Comparison of ENCODE assay signal across 36 cellular contexts in genomic region chr6:10894958-10895357, GRCh38. TPM values are rescaled to one million over a fixed set of nuclear protein-coding genes. Genes with fewer than 3 reads are reported as not detected.
"Had no signal": no experiment of that assay in that cellular context is flagged by ENCODE, and none has a peak within 500 bp of the region (broad histone marks: within the 10 kb centered on the region; RNA-seq: fewer than 3 reads in every experiment).

No MANE protein-coding gene starts in this region.

- ATAC-seq: activated CD4-positive, alpha-beta T cell treated with anti-CD3 and anti-CD28 coated beads for 36 hours; activated CD4-positive, CD25-positive, alpha-beta regulatory T cell treated with anti-CD3 and anti-CD28 coated beads, Interleukin-2, amount 50 U/mL, for 24 hours; activated naive CD8-positive, alpha-beta T cell treated with anti-CD3 and anti-CD28 coated beads, Interleukin-2, amount 50 U/mL, for 24 hours; Right ventricle myocardium inferior; SK-N-SH treated with all-trans-retinoic acid at 6 μM for 48 hours; WTC11 had no signal

- H3K36me3 ChIP-seq: Peyer's patch had no signal

- H3K4me1 ChIP-seq: Peyer's patch had no signal

- H3K4me3 Mint-ChIP-seq: activated CD4-positive, alpha-beta memory T cell treated with anti-CD3 and anti-CD28 coated beads for 36 hours; activated CD4-positive, alpha-beta T cell treated with anti-CD3 and anti-CD28 coated beads for 36 hours; activated naive CD4-positive, alpha-beta T cell treated with anti-CD3 and anti-CD28 coated beads, Interleukin-2, amount 10 ng/mL, durations not matched to agents 7 days and 5 days; activated naive CD8-positive, alpha-beta T cell; activated naive CD8-positive, alpha-beta T cell treated with anti-CD3 and anti-CD28 coated beads, Interleukin-2, amount 50 U/mL, for 24 hours; brain; WTC11 had no signal

- H3K4me3 ChIP-seq: Peyer's patch had no signal

- H3K9me3 Mint-ChIP-seq: activated CD4-positive, alpha-beta memory T cell treated with anti-CD3 and anti-CD28 coated beads for 36 hours; activated naive CD4-positive, alpha-beta T cell treated with anti-CD3 and anti-CD28 coated beads, Interleukin-2, amount 10 ng/mL, durations not matched to agents 7 days and 5 days had no signal

- H3K27ac Mint-ChIP-seq: activated CD4-positive, alpha-beta memory T cell treated with anti-CD3 and anti-CD28 coated beads for 36 hours; activated CD4-positive, alpha-beta T cell treated with anti-CD3 and anti-CD28 coated beads for 36 hours; activated naive CD4-positive, alpha-beta T cell treated with anti-CD3 and anti-CD28 coated beads, Interleukin-2, amount 10 ng/mL, durations not matched to agents 7 days and 5 days; activated naive CD8-positive, alpha-beta T cell; activated naive CD8-positive, alpha-beta T cell treated with anti-CD3 and anti-CD28 coated beads, Interleukin-2, amount 50 U/mL, for 24 hours; brain; WTC11 had no signal

- DNase-seq: activated CD4-positive, alpha-beta memory T cell treated with anti-CD3 and anti-CD28 coated beads for 36 hours; activated CD4-positive, alpha-beta T cell treated with anti-CD3 and anti-CD28 coated beads for 36 hours; activated CD4-positive, alpha-beta T cell treated with anti-CD3 and anti-CD28 coated beads, Interleukin-2, amount 50 U/mL, for 1 hour; activated CD8-positive, alpha-beta memory T cell treated with anti-CD3 and anti-CD28 coated beads, Interleukin-2, amount 50 U/mL, for 4 hours; activated effector memory CD4-positive, alpha-beta T cell treated with Interleukin-2 at 50 U/mL for 16 hours; activated naive CD4-positive, alpha-beta T cell treated with anti-CD3 and anti-CD28 coated beads, Interleukin-2, amount 10 ng/mL, durations not matched to agents 7 days and 5 days; activated naive CD8-positive, alpha-beta T cell treated with anti-CD3 and anti-CD28 coated beads, Interleukin-2, amount 50 U/mL, for 24 hours; activated T-cell treated with anti-CD3 and anti-CD28 coated beads for 4 hours; activated T-cell treated with anti-CD3 and anti-CD28 coated beads, Interleukin-2, amount 50 U/mL, for 48 hours; anterior cingulate cortex; caudate nucleus; cerebellar nuclear complex; MM.1S; NCI-H1092; NCI-H1436 treated with DMSO at 0.1 percent for 48 hours; NCI-H1694 treated with DMSO at 0.1 percent for 48 hours; NCI-H2029; NCI-H345; NCI-H524 treated with DMSO at 0.1 percent for 48 hours; Peyer's patch; RPMI8226; SIG-M5; SW 1271; T-helper 1 cell; T-helper 2 cell; T-helper 9 cell had no signal

- H3K36me3 Mint-ChIP-seq: activated CD4-positive, alpha-beta memory T cell treated with anti-CD3 and anti-CD28 coated beads for 36 hours; activated naive CD4-positive, alpha-beta T cell treated with anti-CD3 and anti-CD28 coated beads, Interleukin-2, amount 10 ng/mL, durations not matched to agents 7 days and 5 days; activated naive CD8-positive, alpha-beta T cell had no signal

- H3K27me3 Mint-ChIP-seq: brain had no signal

- H3K4me1 Mint-ChIP-seq: activated CD4-positive, alpha-beta T cell treated with anti-CD3 and anti-CD28 coated beads for 36 hours; activated naive CD4-positive, alpha-beta T cell treated with anti-CD3 and anti-CD28 coated beads, Interleukin-2, amount 10 ng/mL, durations not matched to agents 7 days and 5 days; activated naive CD8-positive, alpha-beta T cell treated with anti-CD3 and anti-CD28 coated beads, Interleukin-2, amount 50 U/mL, for 24 hours; brain had no signal

- H3K27ac ChIP-seq: Peyer's patch had no signal

- FAIRE-seq: bronchial epithelial cell had no signal

- H3K9me3 ChIP-seq: Peyer's patch had no signal

- H3K27me3 ChIP-seq: Peyer's patch had no signal

RNA-seq across cellular contexts. Expression of gene GCM2, which starts 13.1 kb away (rescaled TPM):
- total RNA-seq: activated CD4-positive, alpha-beta memory T cell treated with anti-CD3 and anti-CD28 coated beads for 36 hours; activated CD4-positive, alpha-beta T cell treated with anti-CD3 and anti-CD28 coated beads for 36 hours; bronchial epithelial cell; LHCN-M2; NCI-H460; Peyer's patch; Right ventricle myocardium inferior; SK-MEL-5 had no signal

RNA-seq across cellular contexts. Expression of gene MAK, which starts 56.6 kb away (rescaled TPM):
- total RNA-seq: bronchial epithelial cell, LHCN-M2, Right ventricle myocardium inferior had no signal
